ENCODE assay signal across 9 cellular contexts in the genomic region with DNA sequence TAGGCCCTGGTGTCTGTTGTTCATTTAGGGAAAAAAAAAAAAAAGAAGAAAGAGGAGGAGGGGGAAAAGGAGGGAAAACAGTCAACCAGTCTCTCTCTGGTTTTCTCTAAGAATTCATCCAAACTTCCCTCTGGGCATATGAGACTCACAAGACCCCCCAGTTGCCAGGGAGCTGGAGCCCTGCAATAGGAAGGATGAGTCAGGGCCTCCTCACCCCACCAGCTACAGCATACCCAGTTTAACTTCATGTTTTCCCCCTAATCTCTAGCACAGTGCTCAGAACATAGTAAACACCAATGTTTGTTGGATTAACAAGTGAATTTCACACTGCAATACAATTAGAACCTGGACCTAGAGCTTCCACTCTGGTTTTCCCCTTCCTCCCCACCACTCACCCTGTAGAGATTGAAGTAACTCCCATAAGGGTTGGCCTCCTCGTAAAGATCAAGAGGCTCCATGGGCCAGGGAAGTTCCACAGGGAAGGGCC. TPM values are rescaled to one million over a fixed set of nuclear protein-coding genes. Genes with fewer than 3 reads are reported as not detected.
A peak's percentile ranks its signal among the peaks of the same experiment; 100 is the strongest.
DNase-seq lines count a peak whose midpoint lies in the region; ATAC-seq and TF ChIP-seq lines count a peak whose summit lies in the region.
"Had no signal": no experiment of that assay in that cellular context is flagged by ENCODE, and none has a peak within 500 bp of the region (broad histone marks: within the 10 kb centered on the region; RNA-seq: fewer than 3 reads in every experiment).

No MANE protein-coding gene starts in this region.

- no peaks in the 10 kb centered on the region for H3K27me3 ChIP-seq in RWPE2 (ENCODE audit: insufficient read depth, poor library complexity, severe bottlenecking)

- H3K4me1 ChIP-seq in RWPE2 (ENCODE audit: insufficient read depth, poor library complexity, severe bottlenecking): peaks cover 40% of the 10 kb centered on the region

- H3K4me1 Mint-ChIP-seq in activated T-cell treated with anti-CD3 and anti-CD28 coated beads, Interleukin-2, amount 50 U/mL, for 72 hours (ENCODE audit: low read depth): peaks cover 47% of the 10 kb centered on the region
- H3K4me1 Mint-ChIP-seq: brain had no signal

- H3K27ac ChIP-seq in RWPE2 (ENCODE audit: poor library complexity, severe bottlenecking): peak overlapping the region; percentile 89
- H3K27ac ChIP-seq in skin epidermis: peak overlapping the region in 20 of 21 experiments; percentile 40 to 93 (median 84)

- DNase-seq in activated T-cell treated with anti-CD3 and anti-CD28 coated beads, Interleukin-2, amount 50 U/mL, for 72 hours: no peak
- no peak for DNase-seq in activated T-cell treated with anti-CD3 and anti-CD28 coated beads, Interleukin-2, amount 50 U/mL, for 1 hour
- DNase-seq in RWPE2 (ENCODE audit: low spot score): no peak
- DNase-seq in foreskin melanocyte: peak; percentile 85
- no peak for DNase-seq in stimulated activated CD8-positive, alpha-beta memory T cell treated with anti-CD3 and anti-CD28 coated beads, Interleukin-4, amount 100 ng/mL, for 48 hours
- DNase-seq in COR-L47 (lab: John Stamatoyannopoulos, UW): no peak
- no peak for DNase-seq in COLO829 (ENCODE audit: low spot score)

- no peaks in the 10 kb centered on the region for H3K9me3 Mint-ChIP-seq in activated T-cell treated with anti-CD3 and anti-CD28 coated beads, Interleukin-2, amount 50 U/mL, for 72 hours
- H3K9me3 Mint-ChIP-seq: brain had no signal

- no peak for TF ChIP-seq CTCF in RWPE2 (IDR thresholded peaks at IDR 0.05; ENCODE audit: poor library complexity, severe bottlenecking)

- no peaks in the 10 kb centered on the region for H3K9me3 ChIP-seq in RWPE2 (ENCODE audit: severe bottlenecking)

- peak; percentile 54 to 61 for ATAC-seq in activated T-cell treated with anti-CD3 and anti-CD28 coated beads, Interleukin-2, amount 50 U/mL, for 72 hours (replicated peaks in 1 of 2)
- peak; percentile 13; the same call in 2 of the 3 replicates for ATAC-seq in RWPE2 (ENCODE audit: low read depth)

- no peaks in the 10 kb centered on the region for H3K36me3 Mint-ChIP-seq in activated T-cell treated with anti-CD3 and anti-CD28 coated beads, Interleukin-2, amount 50 U/mL, for 72 hours (ENCODE audit: insufficient read depth in 2 of 2)
- H3K36me3 Mint-ChIP-seq: brain had no signal

- H3K4me3 ChIP-seq in RWPE2 (ENCODE audit: severe bottlenecking) (no peak overlapping the region), skin epidermis (peak overlapping the region in 2 of 7 experiments; percentile 1 to 22)

- peak overlapping the region; percentile 93 for H3K27ac Mint-ChIP-seq in activated T-cell treated with anti-CD3 and anti-CD28 coated beads, Interleukin-2, amount 50 U/mL, for 72 hours

- H3K4me3 Mint-ChIP-seq in activated T-cell treated with anti-CD3 and anti-CD28 coated beads, Interleukin-2, amount 50 U/mL, for 72 hours: peak overlapping the region; percentile 86 to 87

- H3K27me3 Mint-ChIP-seq in activated T-cell treated with anti-CD3 and anti-CD28 coated beads, Interleukin-2, amount 50 U/mL, for 72 hours (ENCODE audit: low read depth): no peaks in the 10 kb centered on the region

- peaks cover 42% of the 10 kb centered on the region for H3K36me3 ChIP-seq in RWPE2 (ENCODE audit: low read depth)

RNA-seq across cellular contexts. Expression of a gene that starts 7.8 kb away (rescaled TPM):
- total RNA-seq in activated T-cell treated with anti-CD3 and anti-CD28 coated beads, Interleukin-2, amount 50 U/mL, for 72 hours: 10 to 100 TPM; 38.2 to 38.8 TPM

RNA-seq across cellular contexts. Expression of a gene that starts 25.6 kb away (rescaled TPM):
- total RNA-seq in activated T-cell treated with anti-CD3 and anti-CD28 coated beads, Interleukin-2, amount 50 U/mL, for 72 hours: 10 to 100 TPM; 46.3 to 78.0 TPM

RNA-seq across cellular contexts. Expression of a gene that starts 32.6 kb away (rescaled TPM):
- 10 to 100 TPM; 52.3 to 57.5 TPM for total RNA-seq in activated T-cell treated with anti-CD3 and anti-CD28 coated beads, Interleukin-2, amount 50 U/mL, for 72 hours

RNA-seq across cellular contexts. Expression of a gene that starts 56.5 kb away (rescaled TPM):
- total RNA-seq in activated T-cell treated with anti-CD3 and anti-CD28 coated beads, Interleukin-2, amount 50 U/mL, for 72 hours: 100 to 1,000 TPM; 192 to 198 TPM

RNA-seq across cellular contexts. Expression of a gene that starts 58.5 kb away (rescaled TPM):
- total RNA-seq in activated T-cell treated with anti-CD3 and anti-CD28 coated beads, Interleukin-2, amount 50 U/mL, for 72 hours: not detected
